ENCODE assay signal across 2 cellular contexts in genomic region chr2:96883306-96883705, GRCh38.
TF ChIP-seq lines count a peak whose summit lies in the region.

No MANE protein-coding gene starts in this region.

TF ChIP-seq in liver, 16 proteins besides CTCF, POLR2A, EP300 and RAD21:
- TF ChIP-seq EGR1 (IDR thresholded peaks at IDR 0.05; ENCODE audit: low read depth in 2 of 2) (no peak), REST (IDR thresholded peaks at IDR 0.05) (no peak), NR2F2 (IDR thresholded peaks at IDR 0.05) (peak; percentile 65), YY1 (IDR thresholded peaks at IDR 0.05) (no peak)

TF ChIP-seq in H1, 55 proteins besides CTCF, POLR2A, EP300 and RAD21:
- TF ChIP-seq JUND (IDR thresholded peaks at IDR 0.05; ENCODE audit: low read length) (no peak), MAFK (IDR thresholded peaks at IDR 0.05; ENCODE audit: low read depth, low read length) (no peak), BRCA1 (IDR thresholded peaks at IDR 0.05; ENCODE audit: low read depth, low read length) (no peak), ZNF274 (IDR thresholded peaks at IDR 0.05; ENCODE audit: borderline replicate concordance, extremely low read depth, low read length) (no peak), SIN3A (conservative IDR thresholded peaks at IDR 0.05 in 1 of 2, IDR thresholded peaks at IDR 0.05 in 1 of 2; ENCODE audit: low read depth in 1 of 2, low read length in 2 of 2) (no peak), KDM1A (IDR thresholded peaks at IDR 0.05; ENCODE audit: borderline replicate concordance, low read length) (no peak), GTF2F1 (IDR thresholded peaks at IDR 0.05; ENCODE audit: borderline replicate concordance, low read depth, low read length) (no peak), RBBP5 (IDR thresholded peaks at IDR 0.05; ENCODE audit: borderline replicate concordance, low read depth, low read length) (no peak), KDM5A (IDR thresholded peaks at IDR 0.05; ENCODE audit: low read length) (no peak)
